Comparison of ENCODE assay signal across 8 cellular contexts in genomic region chr19:3366761-3367571, GRCh38. TPM values are rescaled to one million over a fixed set of nuclear protein-coding genes. Genes with fewer than 3 reads are reported as not detected.
A peak's percentile ranks its signal among the peaks of the same experiment; 100 is the strongest.
DNase-seq lines count a peak whose midpoint lies in the region; ATAC-seq, FAIRE-seq and TF ChIP-seq lines count a peak whose summit lies in the region.

No MANE protein-coding gene starts in this region.

- H3K4me1 ChIP-seq in HepG2 (ENCODE audit: insufficient read depth, low read length) = peaks cover 15% of the 10 kb centered on the region

- 74% methylated on average over 28 of the region's 61 CpGs for WGBS in HepG2 (ENCODE audit: low lambda C conversion rate)

- TF ChIP-seq EP300 in HepG2 (IDR thresholded peaks at IDR 0.05; ENCODE audit: low read depth in 2 of 2, low read length in 2 of 2) = no peak
- no peak for TF ChIP-seq EP300 in HepG2 (CRISPR knock-in tag; IDR thresholded peaks at IDR 0.05; ENCODE audit: borderline replicate concordance)

- DNase-seq in NOMO-1 (lab: John Stamatoyannopoulos, UW; ENCODE audit: unreplicated experiment in 2 of 2) = peak; percentile 28 to 54
- no peak for DNase-seq in NOMO-1 treated with dmso at 0.1 percent for 144 hours (lab: John Stamatoyannopoulos, UW; ENCODE audit: unreplicated experiment)
- DNase-seq in NCI-H774 (lab: John Stamatoyannopoulos, UW) = peak; percentile 33
- DNase-seq in bronchial epithelial cell (ENCODE audit: low read depth) = no peak
- no peak for DNase-seq in HepG2 (ENCODE audit: low spot score)

- H3K79me2 ChIP-seq in HepG2 (ENCODE audit: insufficient read depth, low read length) = peaks cover 3% of the 10 kb centered on the region

- no peak overlapping the region for H2AFZ ChIP-seq in HepG2 (ENCODE audit: low read length)

- FAIRE-seq in bronchial epithelial cell (lab: Jason Lieb, UNC) (no peak), HepG2 (lab: Jason Lieb, UNC) (no peak)

- peak overlapping the region; percentile 22; the same call in 1 of the 2 replicates for H3K9ac ChIP-seq in HepG2 (ENCODE audit: insufficient read depth, low read depth, low read length)

- no peak for TF ChIP-seq RAD21 in HepG2 (CRISPR knock-in tag; IDR thresholded peaks at IDR 0.05)

- TF ChIP-seq CTCF in bronchial epithelial cell (IDR thresholded peaks at IDR 0.05; ENCODE audit: insufficient read depth, low read length, severe bottlenecking) = no peak
- TF ChIP-seq CTCF in HepG2 (CRISPR knock-in tag; IDR thresholded peaks at IDR 0.05) = no peak

- no peaks in the 10 kb centered on the region for H3K27me3 ChIP-seq in bronchial epithelial cell (ENCODE audit: control insufficient read depth, insufficient read depth, low read length)
- no peaks in the 10 kb centered on the region for H3K27me3 ChIP-seq in HepG2 (ENCODE audit: control insufficient read depth in 1 of 2, insufficient read depth in 2 of 2, low read length in 2 of 2)

- no peak for TF ChIP-seq POLR2A in HepG2 (IDR thresholded peaks at IDR 0.05; ENCODE audit: insufficient read depth in 1 of 2, low read depth in 2 of 2, low read length in 2 of 2)

- CTCF ChIA-PET in HepG2 (lab: Yijun Ruan, JAX; ENCODE audit: low intra/inter-chr PET ratio, low total read pairs) = no interaction called here

- H3K4me3 ChIP-seq in bronchial epithelial cell (ENCODE audit: low read depth, low read length) (peak overlapping the region; percentile 86), HepG2 (replicated peaks in 1 of 3; ENCODE audit: insufficient read depth in 1 of 3, low read depth in 2 of 3, low read length in 3 of 3) (peak overlapping the region; percentile 34 to 65 (median 60); a peak in 4 of 6 replicates)

- H3K36me3 ChIP-seq in bronchial epithelial cell (ENCODE audit: control insufficient read depth, insufficient read depth, low read length) (peaks cover 6% of the 10 kb centered on the region), HepG2 (replicated peaks in 1 of 2; ENCODE audit: control insufficient read depth in 1 of 2, insufficient read depth in 2 of 2, low read length in 2 of 2) (no peaks in the 10 kb centered on the region)

- POLR2A ChIA-PET in HepG2 (lab: Yijun Ruan, JAX) = no interaction called here

- peak overlapping the region; percentile 65 for H3K4me2 ChIP-seq in HepG2 (ENCODE audit: low read depth, low read length)

- in situ Hi-C loops in HepG2 (cut with HindIII; ENCODE audit: extremely low pct_ligation_motif_present, low pct_unique_long_range_greater_than_20kb) = no loop called here

- H3K27ac ChIP-seq in HepG2 (ENCODE audit: extremely low read length, insufficient read depth, low read length) = peak overlapping the region; percentile 52
- peak overlapping the region; percentile 86 for H3K27ac ChIP-seq in temporal lobe (ENCODE audit: low read depth, low read length)

- H3K9me3 ChIP-seq in HepG2 (ENCODE audit: low read length) = no peaks in the 10 kb centered on the region

- intact Hi-C loops in HepG2 (cut with micrococcal nuclease; ENCODE audit: unreplicated experiment) = no loop called here

- ATAC-seq in HepG2 (peak; percentile 15), GM18498 (IDR thresholded peaks at IDR 0.05; ENCODE audit: unreplicated experiment) (no peak), GM18861 (IDR thresholded peaks at IDR 0.05; ENCODE audit: unreplicated experiment) (no peak)

- H4K20me1 ChIP-seq in HepG2 (ENCODE audit: insufficient read depth, low read length) = 0 out of 2 replicates have a peak, but pooled peaks cover 3% of the 10 kb centered on the region

- no TSS peak for BruUV-seq in HepG2 (replicated peaks; lab: Mats Ljungman, UMichigan)

TF ChIP-seq in HepG2, 621 proteins besides CTCF, POLR2A, EP300 and RAD21 (continues in another document):
- TF ChIP-seq UBTF (CRISPR knock-in tag; IDR thresholded peaks at IDR 0.05) (no peak), RORA (CRISPR knock-in tag; IDR thresholded peaks at IDR 0.05) (no peak), ZFY (CRISPR knock-in tag; IDR thresholded peaks at IDR 0.05) (peak; percentile 17; the same call in 1 of the 2 replicates), MAX (IDR thresholded peaks at IDR 0.05) (peak; percentile 73), DMAP1 (CRISPR knock-in tag; IDR thresholded peaks at IDR 0.05) (0 out of 2 replicates have a peak, but pooled peaks have one; percentile 23), PATZ1 (CRISPR knock-in tag; IDR thresholded peaks at IDR 0.05) (peak; percentile 40), HOXA7 (CRISPR knock-in tag; IDR thresholded peaks at IDR 0.05) (no peak), ZNF446 (CRISPR knock-in tag; IDR thresholded peaks at IDR 0.05) (0 out of 2 replicates have a peak, but pooled peaks have one; percentile 23)

RNA-seq across cellular contexts. Expression of gene NFIC, which starts 0.6 kb away (rescaled TPM):
- total RNA-seq in bronchial epithelial cell = 17.6 and 22.0 TPM in 2 replicates
- total RNA-seq in HepG2 (2016; rRNA removed; fragmentation: Illumina TruSeq; extraction: Trizol) = 2.5 and 2.9 TPM in 2 replicates
- total RNA-seq in HepG2 (2016; cell fraction: cytosol; rRNA removed; fragmentation: Illumina TruSeq; extraction: Trizol; ENCODE audit: low read depth) = 2.9 and 3.0 TPM in 2 replicates
- 3.0 and 3.2 TPM in 2 replicates for total RNA-seq in HepG2 (2016; cell fraction: insoluble cytoplasmic fraction; rRNA removed; fragmentation: Illumina TruSeq; extraction: Trizol)
- total RNA-seq in HepG2 (2016; cell fraction: membrane; rRNA removed; fragmentation: Illumina TruSeq; extraction: Trizol) = 2.5 and 2.9 TPM in 2 replicates
- total RNA-seq in HepG2 (2016; cell fraction: nucleus; rRNA removed; fragmentation: Illumina TruSeq; extraction: Trizol) = 3.8 and 5.6 TPM in 2 replicates
- polyA plus RNA-seq in HepG2 (2011; rRNA removed) = 1.3 and 1.6 TPM in 2 replicates
- polyA plus RNA-seq in HepG2 (2011; cell fraction: cytosol; rRNA removed) = 0.71 and 0.79 TPM in 2 replicates
- 5.1 and 8.1 TPM in 2 replicates for polyA plus RNA-seq in HepG2 (2011; cell fraction: nucleus; rRNA removed)
- polyA plus RNA-seq in HepG2 (2012) = 5.9 and 8.4 TPM in 2 replicates
- 1.1 and 1.4 TPM in 2 replicates for polyA plus RNA-seq in HepG2 (2016; cell fraction: cytosol; fragmentation: Illumina TruSeq; extraction: Trizol; ENCODE audit: low read depth)
- 8.2 and 9.6 TPM in 2 replicates for polyA plus RNA-seq in HepG2 (2016; cell fraction: insoluble cytoplasmic fraction; fragmentation: Illumina TruSeq; extraction: Trizol; ENCODE audit: low read depth)
- polyA plus RNA-seq in HepG2 (2016; cell fraction: membrane; fragmentation: Illumina TruSeq; extraction: Trizol; ENCODE audit: low read depth) = 4.6 and 4.8 TPM in 2 replicates
- polyA plus RNA-seq in HepG2 (2016; cell fraction: nucleus; fragmentation: Illumina TruSeq; extraction: Trizol; ENCODE audit: insufficient read depth, low read depth) = 7.4 and 9.8 TPM in 2 replicates
- polyA minus RNA-seq in HepG2 (2011; rRNA and poly(A)+ RNA removed; ENCODE audit: low replicate concordance) = 5.3 and 16.7 TPM in 2 replicates
- 5.2 and 5.4 TPM in 2 replicates for polyA minus RNA-seq in HepG2 (2011; cell fraction: cytosol; rRNA and poly(A)+ RNA removed)
- polyA minus RNA-seq in HepG2 (2011; cell fraction: nucleus; rRNA and poly(A)+ RNA removed) = 5.1 and 5.3 TPM in 2 replicates
- 7.1 TPM for total RNA-seq in temporal lobe

Comparison
In these comparisons a context has a peak if more than half of its experiments do, and no peak if none do; other contexts are left out.
1. DNase-seq: peak in NOMO-1 (2 of 2) and NCI-H774 (single experiment); none in NOMO-1 treated with dmso at 0.1 percent for 144 hours (single experiment), bronchial epithelial cell (single experiment) and HepG2 (single experiment).